11 cellular contexts compared by ENCODE assay signal in genomic region chr11:10581481-10582019, GRCh38. TPM values are rescaled to one million over a fixed set of nuclear protein-coding genes. Genes with fewer than 3 reads are reported as not detected.
DNase-seq lines count a peak whose midpoint lies in the region; ATAC-seq and TF ChIP-seq lines count a peak whose summit lies in the region.
"Had no signal": no experiment of that assay in that cellular context is flagged by ENCODE, and none has a peak within 500 bp of the region (broad histone marks: within the 10 kb centered on the region; RNA-seq: fewer than 3 reads in every experiment).

No MANE protein-coding gene starts in this region.

- no peak for ATAC-seq in HG03196 (IDR thresholded peaks at IDR 0.05; ENCODE audit: unreplicated experiment)

- no peak for TF ChIP-seq CTCF in endothelial cell (IDR thresholded peaks at IDR 0.05; ENCODE audit: unreplicated experiment)

- H3K27ac Mint-ChIP-seq in endothelial cell (ENCODE audit: unreplicated experiment) = peak overlapping the region; percentile 86
- H3K27ac Mint-ChIP-seq: activated CD4-positive, alpha-beta memory T cell treated with anti-CD3 and anti-CD28 coated beads, Interleukin-2, amount 10 ng/mL, durations not matched to agents 7 days and 5 days had no signal

- peak; percentile 96 to 97 for DNase-seq in AML-193 (lab: John Stamatoyannopoulos, UW)
- peak; percentile 90 for DNase-seq in NOMO-1 treated with DMSO at 0.1 percent for 48 hours (lab: John Stamatoyannopoulos, UW; ENCODE audit: unreplicated experiment)
- no peak for DNase-seq in endothelial cell (ENCODE audit: low spot score)
- peak; percentile 87 for DNase-seq in myocyte (ENCODE audit: low read depth)
- no peak for DNase-seq in DMS 273 (lab: John Stamatoyannopoulos, UW; ENCODE audit: unreplicated experiment)
- DNase-seq in NCI-H774 (lab: John Stamatoyannopoulos, UW) = no peak
- DNase-seq in T-helper 1 cell = no peak
- DNase-seq: activated CD4-positive, alpha-beta memory T cell treated with anti-CD3 and anti-CD28 coated beads, Interleukin-2, amount 10 ng/mL, durations not matched to agents 7 days and 5 days; GOT3; stimulated activated naive CD4-positive, alpha-beta T cell had no signal

- H3K9me3 Mint-ChIP-seq in endothelial cell (ENCODE audit: unreplicated experiment) = no peaks in the 10 kb centered on the region
- H3K9me3 Mint-ChIP-seq: activated CD4-positive, alpha-beta memory T cell treated with anti-CD3 and anti-CD28 coated beads, Interleukin-2, amount 10 ng/mL, durations not matched to agents 7 days and 5 days had no signal

- peaks cover 49% of the 10 kb centered on the region for H3K4me1 Mint-ChIP-seq in endothelial cell (ENCODE audit: unreplicated experiment)

- H3K36me3 Mint-ChIP-seq in endothelial cell (ENCODE audit: low read depth, unreplicated experiment) = peaks cover 16% of the 10 kb centered on the region

- H3K27me3 Mint-ChIP-seq in endothelial cell (ENCODE audit: unreplicated experiment) = peaks cover 3% of the 10 kb centered on the region

- no peak overlapping the region for H3K4me3 Mint-ChIP-seq in endothelial cell (ENCODE audit: unreplicated experiment)
- H3K4me3 Mint-ChIP-seq: activated CD4-positive, alpha-beta memory T cell treated with anti-CD3 and anti-CD28 coated beads, Interleukin-2, amount 10 ng/mL, durations not matched to agents 7 days and 5 days had no signal

RNA-seq across cellular contexts. Expression of gene LYVE1, which starts 13.1 kb away (rescaled TPM):
- not detected for total RNA-seq in endothelial cell (ENCODE audit: unreplicated experiment)
- total RNA-seq in myocyte = not detected in 2 replicates
- polyA plus RNA-seq in myocyte (2012) = not detected
- total RNA-seq: activated CD4-positive, alpha-beta memory T cell treated with anti-CD3 and anti-CD28 coated beads, Interleukin-2, amount 10 ng/mL, durations not matched to agents 7 days and 5 days had no signal

RNA-seq across cellular contexts. Expression of gene RNF141, which starts 40.6 kb away (rescaled TPM):
- total RNA-seq in endothelial cell (ENCODE audit: unreplicated experiment) = 32.8 TPM
- 27.8 and 29.6 TPM in 2 replicates for total RNA-seq in myocyte
- polyA plus RNA-seq in myocyte (2012) = 25.6 TPM

Comparison
In these comparisons a context has a peak if more than half of its experiments do, and no peak if none do; other contexts are left out.
1. DNase-seq: peak in AML-193 (2 of 2), NOMO-1 treated with DMSO at 0.1 percent for 48 hours (single experiment) and myocyte (single experiment); none in endothelial cell (single experiment), DMS 273 (single experiment), NCI-H774 (single experiment) and T-helper 1 cell (0 of 5).